ENCODE assay signal across 35 cellular contexts in the genomic region with DNA sequence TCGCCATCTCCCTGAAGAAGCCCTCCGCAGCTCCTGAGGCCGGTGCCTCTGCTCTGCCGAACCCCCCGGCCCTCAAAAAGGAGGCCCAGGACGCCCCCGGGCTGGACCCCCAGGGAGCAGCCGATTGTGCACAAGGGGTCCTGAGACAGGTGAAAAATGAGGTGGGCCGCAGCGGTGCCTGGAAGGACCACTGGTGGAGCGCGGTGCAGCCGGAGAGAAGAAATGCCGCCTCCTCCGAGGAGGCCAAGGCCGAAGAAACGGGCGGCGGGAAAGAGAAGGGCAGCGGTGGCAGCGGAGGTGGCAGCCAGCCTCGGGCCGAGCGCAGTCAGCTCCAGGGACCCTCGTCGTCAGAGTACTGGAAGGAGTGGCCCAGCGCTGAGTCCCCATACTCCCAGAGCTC.
DNase-seq lines count a peak whose midpoint lies in the region; ATAC-seq, FAIRE-seq and TF ChIP-seq lines count a peak whose summit lies in the region.
"Had no signal": no experiment of that assay in that cellular context is flagged by ENCODE, and none has a peak within 500 bp of the region (broad histone marks: within the 10 kb centered on the region; RNA-seq: fewer than 3 reads in every experiment).

No MANE protein-coding gene starts in this region.

- ATAC-seq in HepG2 (no peak), right lobe of liver (no peak), K562 (no peak)
- ATAC-seq: A549; CD8-positive, alpha-beta T cell had no signal

- no peak overlapping the region for H3K14ac ChIP-seq in neuronal stem cell (ENCODE audit: low read length)

- H2BK15ac ChIP-seq in neuronal stem cell (ENCODE audit: low read length), result no peak overlapping the region

- TF ChIP-seq CTCF in HepG2 (CRISPR knock-in tag; IDR thresholded peaks at IDR 0.05) (no peak), right lobe of liver (IDR thresholded peaks at IDR 0.05) (no peak), K562 (IDR thresholded peaks at IDR 0.05 in 2 of 3, conservative IDR thresholded peaks at IDR 0.05 in 1 of 3; ENCODE audit: insufficient read depth in 2 of 3, low read depth in 1 of 3, low read length in 3 of 3) (no peak), sigmoid colon (IDR thresholded peaks at IDR 0.05) (no peak)

- H3K79me2 ChIP-seq in HepG2 (ENCODE audit: insufficient read depth, low read length) (no peaks in the 10 kb centered on the region), K562 (ENCODE audit: control insufficient read depth, insufficient read depth, low read length) (no peaks in the 10 kb centered on the region)

- intact Hi-C loops in HepG2 (cut with micrococcal nuclease; ENCODE audit: unreplicated experiment) (no loop called here), right lobe of liver (cut with DNase I) (no loop called here), K562 (cut with micrococcal nuclease) (no loop called here), sigmoid colon (cut with DNase I) (no loop called here)
- intact Hi-C loops in activated T-helper 2 cell treated with anti-CD3 and anti-CD28 coated beads, Interferon-gamma antibody, Interleukin-2, Interleukin-4, amounts not matched to agents 10 μg/mL and 5 μg/mL and 100 μg/mL, durations not matched to agents 14 hours and 24 hours and 36 hours (cut with micrococcal nuclease), result no loop called here

- H3K4ac ChIP-seq in neuronal stem cell (ENCODE audit: low read length), result no peak overlapping the region

- peak overlapping the region; percentile 24 for H2BK120ac ChIP-seq in neuronal stem cell (ENCODE audit: low read depth, low read length)

- H3K4me3 ChIP-seq in HepG2 (replicated peaks in 1 of 3; ENCODE audit: insufficient read depth in 1 of 3, low read depth in 2 of 3, low read length in 3 of 3) (no peak overlapping the region), right lobe of liver (no peak overlapping the region), K562 (no peak overlapping the region), neuronal stem cell (ENCODE audit: low read length in 2 of 2) (no peak overlapping the region), sigmoid colon (no peak overlapping the region)
- H3K4me3 ChIP-seq: A549; BLaER1; BLaER1 treated with 17β-estradiol and CSF1 and Interleukin-3, amounts not matched to agents 10 nM and 100 nM had no signal

- H3K9me1 ChIP-seq in K562 (ENCODE audit: control insufficient read depth, insufficient read depth, low read length), result no peaks in the 10 kb centered on the region

- H3K4me1 ChIP-seq in HepG2 (ENCODE audit: insufficient read depth, low read length), result no peaks in the 10 kb centered on the region; the same call in 1 of the 2 replicates
- H3K4me1 ChIP-seq in right lobe of liver, result no peaks in the 10 kb centered on the region
- H3K4me1 ChIP-seq in K562 (replicated peaks in 1 of 2; ENCODE audit: control insufficient read depth in 2 of 2, insufficient read depth in 2 of 2, low read length in 2 of 2), result peaks cover 0 to 6% of the 10 kb centered on the region in 2 experiments; a peak in 1 of 5 replicates
- H3K4me1 ChIP-seq in neuronal stem cell (ENCODE audit: control insufficient read depth in 2 of 2, insufficient read depth in 1 of 2, low read depth in 1 of 2, low read length in 2 of 2), result no peaks in the 10 kb centered on the region
- H3K4me1 ChIP-seq in sigmoid colon, result no peaks in the 10 kb centered on the region
- H3K4me1 ChIP-seq: A549; BE2C; BLaER1; BLaER1 treated with 17β-estradiol and CSF1 and Interleukin-3, amounts not matched to agents 10 nM and 100 nM; Caco-2 had no signal

- no peak overlapping the region for H3K4me2 ChIP-seq in HepG2 (ENCODE audit: low read depth, low read length)
- H3K4me2 ChIP-seq in K562 (ENCODE audit: insufficient read depth, low read length), result no peak overlapping the region
- no peak overlapping the region for H3K4me2 ChIP-seq in neuronal stem cell (ENCODE audit: insufficient read depth, low read length, poor library complexity, severe bottlenecking)
- H3K4me2 ChIP-seq: A549; BLaER1; BLaER1 treated with 17β-estradiol and CSF1 and Interleukin-3, amounts not matched to agents 10 nM and 100 nM had no signal

- peak overlapping the region; percentile 63 for H3K23ac ChIP-seq in neuronal stem cell (ENCODE audit: low read depth, low read length, poor library complexity)

- CTCF ChIA-PET in HepG2 (lab: Yijun Ruan, JAX; ENCODE audit: low intra/inter-chr PET ratio, low total read pairs), result no interaction called here
- CTCF ChIA-PET in K562 (lab: Yijun Ruan, JAX; ENCODE audit: low intra/inter-chr PET ratio), result no interaction called here

- H2AK5ac ChIP-seq in neuronal stem cell (ENCODE audit: low read depth, low read length), result no peak overlapping the region

- H3K27ac Mint-ChIP-seq in activated T-helper 2 cell treated with anti-CD3 and anti-CD28 coated beads, Interferon-gamma antibody, Interleukin-2, Interleukin-4, amounts not matched to agents 10 μg/mL and 5 μg/mL and 100 μg/mL, durations not matched to agents 14 hours and 24 hours and 36 hours, result no peak overlapping the region
- H3K27ac Mint-ChIP-seq: B cell; CD4-positive, alpha-beta memory T cell; CD4-positive, alpha-beta T cell; CD4-positive, CD25-positive, alpha-beta regulatory T cell; CD8-positive, alpha-beta memory T cell; CD8-positive, alpha-beta T cell had no signal

- H3K79me1 ChIP-seq in neuronal stem cell (ENCODE audit: low read depth, low read length), result peaks cover 13% of the 10 kb centered on the region

- no peak overlapping the region for H4K91ac ChIP-seq in neuronal stem cell (ENCODE audit: low read depth, low read length, poor library complexity)

- H3K36me3 Mint-ChIP-seq in activated T-helper 2 cell treated with anti-CD3 and anti-CD28 coated beads, Interferon-gamma antibody, Interleukin-2, Interleukin-4, amounts not matched to agents 10 μg/mL and 5 μg/mL and 100 μg/mL, durations not matched to agents 14 hours and 24 hours and 36 hours (ENCODE audit: low read depth), result no peaks in the 10 kb centered on the region

- H3K27me3 ChIP-seq in HepG2 (ENCODE audit: control insufficient read depth in 1 of 2, insufficient read depth in 2 of 2, low read length in 2 of 2), result no peaks in the 10 kb centered on the region
- H3K27me3 ChIP-seq in right lobe of liver, result no peaks in the 10 kb centered on the region
- no peaks in the 10 kb centered on the region for H3K27me3 ChIP-seq in K562 (ENCODE audit: control insufficient read depth in 2 of 2, insufficient read depth in 2 of 2, low read length in 2 of 2)
- no peaks in the 10 kb centered on the region for H3K27me3 ChIP-seq in neuronal stem cell (ENCODE audit: control insufficient read depth in 3 of 3, insufficient read depth in 3 of 3, low read depth in 1 of 3, low read length in 3 of 3)
- H3K27me3 ChIP-seq in sigmoid colon, result no peaks in the 10 kb centered on the region
- H3K27me3 ChIP-seq: BE2C; BLaER1; BLaER1 treated with 17β-estradiol and CSF1 and Interleukin-3, amounts not matched to agents 10 nM and 100 nM had no signal

- in situ Hi-C loops in HepG2 (cut with HindIII; ENCODE audit: extremely low pct_ligation_motif_present, low pct_unique_long_range_greater_than_20kb) (no loop called here), K562 (cut with MboI) (no loop called here)

- no peak overlapping the region for H3K4me3 Mint-ChIP-seq in activated T-helper 2 cell treated with anti-CD3 and anti-CD28 coated beads, Interferon-gamma antibody, Interleukin-2, Interleukin-4, amounts not matched to agents 10 μg/mL and 5 μg/mL and 100 μg/mL, durations not matched to agents 14 hours and 24 hours and 36 hours (ENCODE audit: low read depth)
- H3K4me3 Mint-ChIP-seq: B cell; CD14-positive monocyte; CD4-positive, alpha-beta memory T cell; CD4-positive, alpha-beta T cell; CD4-positive, CD25-positive, alpha-beta regulatory T cell; CD8-positive, alpha-beta T cell had no signal

- no peaks in the 10 kb centered on the region for H3K9me3 ChIP-seq in HepG2 (ENCODE audit: low read length)
- no peaks in the 10 kb centered on the region for H3K9me3 ChIP-seq in right lobe of liver
- no peaks in the 10 kb centered on the region for H3K9me3 ChIP-seq in K562 (replicated peaks; ENCODE audit: control insufficient read depth, insufficient read depth, low read depth, low read length)
- no peaks in the 10 kb centered on the region for H3K9me3 ChIP-seq in neuronal stem cell (replicated peaks in 1 of 2; ENCODE audit: control insufficient read depth in 2 of 2, insufficient read depth in 1 of 2, low read depth in 1 of 2, low read length in 2 of 2)
- no peaks in the 10 kb centered on the region for H3K9me3 ChIP-seq in sigmoid colon
- H3K9me3 ChIP-seq: A549; BE2C; BLaER1; BLaER1 treated with 17β-estradiol and CSF1 and Interleukin-3, amounts not matched to agents 10 nM and 100 nM; Caco-2 had no signal

- H4K8ac ChIP-seq in neuronal stem cell (ENCODE audit: low read depth, low read length), result no peak overlapping the region

- BruUV-seq in HepG2 (replicated peaks; lab: Mats Ljungman, UMichigan), result no TSS peak
- no TSS peak for BruUV-seq in K562 (replicated peaks; lab: Mats Ljungman, UMichigan)

- H4K20me1 ChIP-seq in HepG2 (ENCODE audit: insufficient read depth, low read length) (no peaks in the 10 kb centered on the region), K562 (replicated peaks; ENCODE audit: control insufficient read depth, insufficient read depth, low read length) (peaks cover 7% of the 10 kb centered on the region; the same call in 1 of the 2 replicates)

- no peak overlapping the region for H3K18ac ChIP-seq in neuronal stem cell (ENCODE audit: low read length)

- TF ChIP-seq RAD21 in HepG2 (CRISPR knock-in tag; IDR thresholded peaks at IDR 0.05) (no peak), K562 (CRISPR knock-in tag; conservative IDR thresholded peaks at IDR 0.05 in 1 of 2, IDR thresholded peaks at IDR 0.05 in 1 of 2) (no peak)

- POLR2A ChIA-PET in HepG2 (lab: Yijun Ruan, JAX) (no interaction called here), K562 (lab: Yijun Ruan, JAX) (interaction anchor here (0.6 kb wide), 1 partner anchor 9 kb away, joined by 3 read pairs; no protein-coding TSS in a partner anchor)

- H3K9me3 Mint-ChIP-seq in activated T-helper 2 cell treated with anti-CD3 and anti-CD28 coated beads, Interferon-gamma antibody, Interleukin-2, Interleukin-4, amounts not matched to agents 10 μg/mL and 5 μg/mL and 100 μg/mL, durations not matched to agents 14 hours and 24 hours and 36 hours, result no peaks in the 10 kb centered on the region
- H3K9me3 Mint-ChIP-seq: CD14-positive monocyte; CD4-positive, alpha-beta memory T cell; CD4-positive, alpha-beta T cell; CD4-positive, CD25-positive, alpha-beta regulatory T cell; CD8-positive, alpha-beta memory T cell; CD8-positive, alpha-beta T cell had no signal

- H3K27ac ChIP-seq in HepG2 (ENCODE audit: extremely low read length, insufficient read depth, low read length) (no peak overlapping the region), right lobe of liver (no peak overlapping the region), K562 (ENCODE audit: extremely low read depth, low read depth, low read length) (no peak overlapping the region), neuronal stem cell (replicated peaks; ENCODE audit: low read length) (no peak overlapping the region), sigmoid colon (no peak overlapping the region)
- H3K27ac ChIP-seq: 22Rv1; A549; BLaER1; BLaER1 treated with 17β-estradiol and CSF1 and Interleukin-3, amounts not matched to agents 10 nM and 100 nM; C4-2B had no signal

- no peak overlapping the region for H2BK5ac ChIP-seq in neuronal stem cell (ENCODE audit: low read length)

- WGBS in HepG2 (ENCODE audit: low lambda C conversion rate), result 97% methylated on average over 27 of the region's 27 CpGs
- WGBS in right lobe of liver (ENCODE audit: insufficient coverage, low coverage, low lambda C conversion rate, missing lambda C conversion rate), result 94% methylated on average over 22 of the region's 27 CpGs
- 94% methylated on average over 24 of the region's 27 CpGs for WGBS in K562 (ENCODE audit: insufficient coverage, low coverage, missing lambda C conversion rate)
- no CpG with 5 or more reads among the region's 27 CpGs for WGBS in neuronal stem cell (ENCODE audit: extremely low coverage in 2 of 2, insufficient read length in 2 of 2, insufficient replicate concordance in 1 of 2), 2 donors
- 97 to 98% methylated on average over 27 of the region's 27 CpGs for WGBS in sigmoid colon, 2 donors

- H3K27me3 Mint-ChIP-seq in activated T-helper 2 cell treated with anti-CD3 and anti-CD28 coated beads, Interferon-gamma antibody, Interleukin-2, Interleukin-4, amounts not matched to agents 10 μg/mL and 5 μg/mL and 100 μg/mL, durations not matched to agents 14 hours and 24 hours and 36 hours (ENCODE audit: low read depth), result no peaks in the 10 kb centered on the region
- H3K27me3 Mint-ChIP-seq: B cell; CD4-positive, alpha-beta memory T cell; CD4-positive, alpha-beta T cell; CD4-positive, CD25-positive, alpha-beta regulatory T cell; CD8-positive, alpha-beta memory T cell had no signal

- DNase-seq in HepG2 (ENCODE audit: low spot score) (no peak), right lobe of liver (no peak), K562 (ENCODE audit: extremely low read depth in 1 of 4, low spot score in 3 of 4) (no peak), neuronal stem cell (ENCODE audit: low spot score) (no peak), sigmoid colon (no peak)
- no peak for DNase-seq in activated T-helper 2 cell treated with anti-CD3 and anti-CD28 coated beads, Interferon-gamma antibody, Interleukin-2, Interleukin-4, amounts not matched to agents 10 μg/mL and 5 μg/mL and 100 μg/mL, durations not matched to agents 14 hours and 24 hours and 36 hours (ENCODE audit: low spot score)
- DNase-seq: 8988T; ACHN; AML-193; BE2C; C1 segment of cervical spinal cord; Caco-2; Calu3; CD4-positive, alpha-beta memory T cell; CD4-positive, alpha-beta T cell; CD4-positive, CD25-positive, alpha-beta regulatory T cell; CD8-positive, alpha-beta memory T cell; CD8-positive, alpha-beta T cell; COR-L47; DMS 273 treated with DMSO at 0.1 percent for 48 hours; DMS153; DMS53; DMS79; DMS79 treated with DMSO at 0.1 percent for 48 hours; DND-41; EL had no signal

- H3K9ac ChIP-seq in HepG2 (ENCODE audit: insufficient read depth, low read depth, low read length), result no peak overlapping the region
- H3K9ac ChIP-seq in K562 (ENCODE audit: insufficient read depth in 1 of 2, low read depth in 2 of 2, low read length in 2 of 2), result no peak overlapping the region
- no peak overlapping the region for H3K9ac ChIP-seq in neuronal stem cell (ENCODE audit: low read depth, low read length, poor library complexity)
- H3K9ac ChIP-seq: BLaER1; BLaER1 treated with 17β-estradiol and CSF1 and Interleukin-3, amounts not matched to agents 10 nM and 100 nM had no signal

- TF ChIP-seq POLR2A in HepG2 (IDR thresholded peaks at IDR 0.05; ENCODE audit: insufficient read depth in 1 of 2, low read depth in 2 of 2, low read length in 2 of 2) (no peak), right lobe of liver (IDR thresholded peaks at IDR 0.05) (no peak), K562 (conservative IDR thresholded peaks at IDR 0.05) (no peak), sigmoid colon (IDR thresholded peaks at IDR 0.05) (no peak)

- no peak overlapping the region for H2BK12ac ChIP-seq in neuronal stem cell (ENCODE audit: low read length)

- no peak for TF ChIP-seq EP300 in HepG2 (IDR thresholded peaks at IDR 0.05; ENCODE audit: low read depth in 2 of 2, low read length in 2 of 2)
- TF ChIP-seq EP300 in HepG2 (CRISPR knock-in tag; IDR thresholded peaks at IDR 0.05; ENCODE audit: borderline replicate concordance), result no peak
- TF ChIP-seq EP300 in K562 (IDR thresholded peaks at IDR 0.05; ENCODE audit: low read length), result no peak
- TF ChIP-seq EP300 in sigmoid colon (IDR thresholded peaks at IDR 0.05), result no peak

- H3K36me3 ChIP-seq in HepG2 (replicated peaks in 1 of 2; ENCODE audit: control insufficient read depth in 1 of 2, insufficient read depth in 2 of 2, low read length in 2 of 2), result peaks cover 23 to 90% of the 10 kb centered on the region in 2 experiments
- H3K36me3 ChIP-seq in right lobe of liver, result peaks cover 0 to 62% (median 5%) of the 10 kb centered on the region in 4 donors
- H3K36me3 ChIP-seq in K562 (ENCODE audit: control insufficient read depth, insufficient read depth, low read length), result peaks cover 85% of the 10 kb centered on the region; the same call in 2 of the 3 replicates
- H3K36me3 ChIP-seq in neuronal stem cell (replicated peaks in 1 of 2; ENCODE audit: control insufficient read depth in 2 of 2, insufficient read depth in 2 of 2, low read length in 2 of 2), result peaks cover 57 to 97% of the 10 kb centered on the region in 2 donors
- peaks cover 32 to 99% (median 59%) of the 10 kb centered on the region in 4 donors for H3K36me3 ChIP-seq in sigmoid colon

- H2AFZ ChIP-seq in HepG2 (ENCODE audit: low read length) (no peak overlapping the region), K562 (ENCODE audit: low read depth, low read length) (no peak overlapping the region), neuronal stem cell (ENCODE audit: low read length) (no peak overlapping the region)

- H3K4me1 Mint-ChIP-seq in activated T-helper 2 cell treated with anti-CD3 and anti-CD28 coated beads, Interferon-gamma antibody, Interleukin-2, Interleukin-4, amounts not matched to agents 10 μg/mL and 5 μg/mL and 100 μg/mL, durations not matched to agents 14 hours and 24 hours and 36 hours (ENCODE audit: low read depth), result no peaks in the 10 kb centered on the region
- H3K4me1 Mint-ChIP-seq: B cell; CD14-positive monocyte; CD4-positive, alpha-beta memory T cell; CD4-positive, CD25-positive, alpha-beta regulatory T cell had no signal

- FAIRE-seq in HepG2 (lab: Jason Lieb, UNC), result no peak
- no peak for FAIRE-seq in K562 (lab: Jason Lieb, UNC)
- FAIRE-seq: A204.1, A549, D721Med had no signal

Comparison
In these comparisons a context has a peak if more than half of its experiments do, and no peak if none do; other contexts are left out.
1. Of the 241 proteins assayed by ChIP-seq in both HepG2 and K562: peak only in HepG2: none; only in K562: POLR2G and RBM22; in both: none; in neither: 239.